In genomic region chr2:27762951-27763906, GRCh38 we compare ENCODE assay signal across 1 cellular context.
A peak's percentile ranks its signal among the peaks of the same experiment; 100 is the strongest.
TF ChIP-seq lines count a peak whose summit lies in the region.

No MANE protein-coding gene starts in this region.

TF ChIP-seq in HepG2, 621 proteins besides CTCF, POLR2A, EP300 and RAD21 (continued from another document and continues in another):
- TF ChIP-seq ZNF18 (CRISPR knock-in tag; IDR thresholded peaks at IDR 0.05; ENCODE audit: insufficient replicate concordance) (peak; percentile 57), ZBTB10 (CRISPR knock-in tag; IDR thresholded peaks at IDR 0.05; ENCODE audit: borderline replicate concordance) (no peak), THRA (CRISPR knock-in tag; IDR thresholded peaks at IDR 0.05; ENCODE audit: borderline replicate concordance) (peak; percentile 81; the same call in 1 of the 2 replicates), IKZF5 (CRISPR knock-in tag; IDR thresholded peaks at IDR 0.05) (peak; percentile 78), ZFP36L1 (CRISPR knock-in tag; IDR thresholded peaks at IDR 0.05) (peak; percentile 61; the same call in 1 of the 2 replicates), NFYC (CRISPR knock-in tag; IDR thresholded peaks at IDR 0.05) (no peak), ETV5 (CRISPR knock-in tag; IDR thresholded peaks at IDR 0.05; ENCODE audit: borderline replicate concordance) (peak; percentile 25; the same call in 1 of the 2 replicates), SP2 (CRISPR knock-in tag; IDR thresholded peaks at IDR 0.05) (no peak), ZNF274 (CRISPR knock-in tag; IDR thresholded peaks at IDR 0.05) (0 out of 2 replicates have a peak, but pooled peaks have one; percentile 28), IRF9 (CRISPR knock-in tag; IDR thresholded peaks at IDR 0.05; ENCODE audit: borderline replicate concordance) (no peak), CENPX (CRISPR knock-in tag; IDR thresholded peaks at IDR 0.05) (no peak), SMAD9 (CRISPR knock-in tag; IDR thresholded peaks at IDR 0.05) (0 out of 2 replicates have a peak, but pooled peaks have one; percentile 55), ZNF7 (CRISPR knock-in tag; IDR thresholded peaks at IDR 0.05) (peak; percentile 68), NFIC (IDR thresholded peaks at IDR 0.05; ENCODE audit: low read length) (peak; percentile 94), ZMYM2 (CRISPR knock-in tag; IDR thresholded peaks at IDR 0.05) (0 out of 2 replicates have a peak, but pooled peaks have one; percentile 56), HMGXB3 (CRISPR knock-in tag; IDR thresholded peaks at IDR 0.05; ENCODE audit: borderline replicate concordance) (no peak), ELF4 (CRISPR knock-in tag; IDR thresholded peaks at IDR 0.05; ENCODE audit: borderline replicate concordance) (no peak), ZNF552 (CRISPR knock-in tag; IDR thresholded peaks at IDR 0.05; ENCODE audit: borderline replicate concordance) (0 out of 2 replicates have a peak, but pooled peaks have one; percentile 11), FOXJ3 (CRISPR knock-in tag; IDR thresholded peaks at IDR 0.05; ENCODE audit: borderline replicate concordance) (peak; percentile 93), ZBTB21 (CRISPR knock-in tag; IDR thresholded peaks at IDR 0.05) (no peak), HNF4A (CRISPR knock-in tag; IDR thresholded peaks at IDR 0.05) (peak; percentile 99), HHEX (CRISPR knock-in tag; IDR thresholded peaks at IDR 0.05) (peak; percentile 76), ZNF510 (CRISPR knock-in tag; IDR thresholded peaks at IDR 0.05; ENCODE audit: low read depth) (0 out of 2 replicates have a peak, but pooled peaks have one; percentile 59), CBX2 (IDR thresholded peaks at IDR 0.05; ENCODE audit: low read depth, low read length) (no peak), CBX2 (CRISPR knock-in tag; IDR thresholded peaks at IDR 0.05; ENCODE audit: low read depth) (no peak), NR0B2 (CRISPR knock-in tag; IDR thresholded peaks at IDR 0.05) (no peak), HDAC1 (CRISPR knock-in tag; IDR thresholded peaks at IDR 0.05) (peak; percentile 63), U2AF2 (IDR thresholded peaks at IDR 0.05; ENCODE audit: low read depth, low read length) (no peak), DMTF1 (CRISPR knock-in tag; IDR thresholded peaks at IDR 0.05) (no peak), HNF1A (IDR thresholded peaks at IDR 0.05; ENCODE audit: low read depth) (peak; percentile 91), HNF1A (CRISPR knock-in tag; IDR thresholded peaks at IDR 0.05; ENCODE audit: borderline replicate concordance) (peak; percentile 90; the same call in 1 of the 2 replicates), NFE2 (CRISPR knock-in tag; IDR thresholded peaks at IDR 0.05) (no peak), KDM1A (CRISPR knock-in tag; IDR thresholded peaks at IDR 0.05) (peak; percentile 80), SCMH1 (CRISPR knock-in tag; IDR thresholded peaks at IDR 0.05; ENCODE audit: borderline replicate concordance) (no peak), ZNF660 (CRISPR knock-in tag; IDR thresholded peaks at IDR 0.05; ENCODE audit: borderline replicate concordance, low read depth) (no peak), NR2F6 (IDR thresholded peaks at IDR 0.05) (peak; percentile 88), NR2F6 (CRISPR knock-in tag; IDR thresholded peaks at IDR 0.05) (peak; percentile 90), ZNF124 (CRISPR knock-in tag; IDR thresholded peaks at IDR 0.05) (no peak), ATF4 (CRISPR knock-in tag; IDR thresholded peaks at IDR 0.05) (peak in 1 of 2 experiments; percentile 55; a peak in 2 of 4 replicates), NR2C2 (CRISPR knock-in tag; IDR thresholded peaks at IDR 0.05; ENCODE audit: borderline replicate concordance) (peak; percentile 97), SP1 (IDR thresholded peaks at IDR 0.05) (no peak), SP1 (CRISPR knock-in tag; IDR thresholded peaks at IDR 0.05) (no peak)
